Comparison of ENCODE assay signal across 19 cellular contexts in the genomic region with DNA sequence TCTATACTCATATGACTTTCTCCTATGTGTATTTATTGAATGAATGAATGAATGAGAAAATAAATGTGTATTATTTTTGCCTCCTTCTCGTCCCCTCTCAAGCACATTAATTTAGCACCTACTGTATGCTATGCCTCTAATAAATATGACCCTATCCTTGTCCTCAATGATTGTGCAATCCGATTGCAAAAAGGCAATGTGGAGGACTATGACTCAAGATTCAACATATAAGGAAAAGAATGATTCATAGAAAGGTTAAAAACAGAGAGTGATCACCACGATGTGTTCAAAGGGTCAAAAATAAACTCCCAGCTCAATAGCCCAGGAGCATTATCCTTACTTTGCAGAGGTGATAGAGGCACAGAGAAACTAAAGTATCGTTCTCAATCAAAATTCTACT.
"Had no signal": no experiment of that assay in that cellular context is flagged by ENCODE, and none has a peak within 500 bp of the region (broad histone marks: within the 10 kb centered on the region; RNA-seq: fewer than 3 reads in every experiment).

No MANE protein-coding gene starts in this region.

- H3K27me3 ChIP-seq: brain microvascular endothelial cell, esophagus squamous epithelium, gastroesophageal sphincter, testis, upper lobe of right lung had no signal

- H3K4me1 Mint-ChIP-seq: stimulated activated naive CD8-positive, alpha-beta T cell treated with anti-CD3 and anti-CD28 coated beads, Interleukin-15, amount 100 ng/mL, for 72 hours had no signal

- H3K27me3 Mint-ChIP-seq: stimulated activated naive CD8-positive, alpha-beta T cell treated with anti-CD3 and anti-CD28 coated beads, Interleukin-15, amount 100 ng/mL, for 72 hours had no signal

- H3K27ac ChIP-seq: brain microvascular endothelial cell, esophagus squamous epithelium, gastroesophageal sphincter, parathyroid adenoma, skin epidermis, testis, upper lobe of right lung had no signal

- H3K4me1 ChIP-seq: esophagus squamous epithelium, gastroesophageal sphincter, parathyroid adenoma, testis, upper lobe of right lung had no signal

- H3K36me3 ChIP-seq: brain microvascular endothelial cell, esophagus squamous epithelium, gastroesophageal sphincter, upper lobe of right lung had no signal

- ATAC-seq: gastroesophageal sphincter; left ventricle myocardium superior; stimulated activated naive CD8-positive, alpha-beta T cell treated with anti-CD3 and anti-CD28 coated beads, Interleukin-15, amount 100 ng/mL, for 72 hours; upper lobe of right lung had no signal

- DNase-seq: activated CD4-positive, alpha-beta T cell treated with anti-CD3 and anti-CD28 coated beads, Interleukin-2, amount 50 U/mL, for 1 hour; activated CD4-positive, CD25-positive, alpha-beta regulatory T cell; activated naive CD4-positive, alpha-beta T cell treated with anti-CD3 and anti-CD28 coated beads, Interleukin-2, amount 50 U/mL, for 16 hours; activated T-cell treated with anti-CD3 and anti-CD28 coated beads for 4 hours; amniotic stem cell; brain microvascular endothelial cell; esophagus squamous epithelium; kidney; left ventricle myocardium superior; retina; stimulated activated CD4-positive, alpha-beta T cell treated with anti-CD3 and anti-CD28 coated beads, Interleukin-4, amount 100 ng/mL, for 4 hours; stimulated activated naive CD8-positive, alpha-beta T cell treated with anti-CD3 and anti-CD28 coated beads, Interleukin-15, amount 100 ng/mL, for 72 hours; testis; upper lobe of right lung had no signal

- FAIRE-seq: kidney had no signal

- H3K4me3 Mint-ChIP-seq: stimulated activated naive CD8-positive, alpha-beta T cell treated with anti-CD3 and anti-CD28 coated beads, Interleukin-15, amount 100 ng/mL, for 72 hours; T-helper 1 cell treated with Interleukin-12 subunit alpha and Interleukin-12 subunit beta and Interleukin-4 antibody, amounts not matched to agents 30 μg/mL and 1 μg/mL, for 36 hours had no signal

- H3K9ac ChIP-seq: parathyroid adenoma had no signal

- H3K27ac Mint-ChIP-seq: activated T-helper 2 cell treated with anti-CD3 and anti-CD28 coated beads, Interferon-gamma antibody, Interleukin-2, Interleukin-4, amounts not matched to agents 10 μg/mL and 5 μg/mL and 100 μg/mL, durations not matched to agents 14 hours and 24 hours and 36 hours; stimulated activated naive CD8-positive, alpha-beta T cell treated with anti-CD3 and anti-CD28 coated beads, Interleukin-15, amount 100 ng/mL, for 72 hours; T-helper 1 cell treated with Interleukin-12 subunit alpha and Interleukin-12 subunit beta and Interleukin-4 antibody, amounts not matched to agents 30 μg/mL and 1 μg/mL, for 36 hours had no signal

- H3K79me2 ChIP-seq: parathyroid adenoma had no signal

- H3K4me3 ChIP-seq: esophagus squamous epithelium, gastroesophageal sphincter, skin epidermis, testis, upper lobe of right lung had no signal

- H2AFZ ChIP-seq: parathyroid adenoma had no signal

- H3K9me3 ChIP-seq: esophagus squamous epithelium, gastroesophageal sphincter, testis, upper lobe of right lung had no signal
